In genomic region chr12:43336962-43337555, GRCh38 we compare ENCODE assay signal across 9 cellular contexts.
DNase-seq lines count a peak whose midpoint lies in the region; ATAC-seq, FAIRE-seq and TF ChIP-seq lines count a peak whose summit lies in the region.
"Had no signal": no experiment of that assay in that cellular context is flagged by ENCODE, and none has a peak within 500 bp of the region (broad histone marks: within the 10 kb centered on the region; RNA-seq: fewer than 3 reads in every experiment).

No MANE protein-coding gene starts in this region.

- no peaks in the 10 kb centered on the region for H3K9me3 ChIP-seq in Loucy (ENCODE audit: insufficient read depth, low read depth, low read length)
- H3K9me3 ChIP-seq in pancreas, result no peaks in the 10 kb centered on the region
- H3K9me3 ChIP-seq: SJSA1 had no signal

- intact Hi-C loops in pancreas (cut with DNase I), result no loop called here

- FAIRE-seq in pancreas (lab: Jason Lieb, UNC), result peak; percentile 89

- no peaks in the 10 kb centered on the region for H3F3A ChIP-seq in Loucy (ENCODE audit: low read depth)

- H3K79me2 ChIP-seq in Loucy (ENCODE audit: insufficient read depth, low read length), result no peaks in the 10 kb centered on the region

- POLR2A ChIA-PET in GM10248 (lab: Yijun Ruan, JAX), result no interaction called here

- H4K20me1 ChIP-seq in Loucy (ENCODE audit: insufficient read depth, low read length, poor library complexity, severe bottlenecking), result no peaks in the 10 kb centered on the region

- no peaks in the 10 kb centered on the region for H3K36me3 ChIP-seq in Loucy (ENCODE audit: insufficient read depth, low read length)
- H3K36me3 ChIP-seq in pancreas, result no peaks in the 10 kb centered on the region
- H3K36me3 ChIP-seq: SJSA1 had no signal

- H3K9ac ChIP-seq in Loucy (ENCODE audit: low read depth, low read length, poor library complexity, severe bottlenecking), result no peak overlapping the region

- H3K27me3 ChIP-seq in Loucy (ENCODE audit: insufficient read depth, low read length, poor library complexity, severe bottlenecking) (no peaks in the 10 kb centered on the region), pancreas (no peaks in the 10 kb centered on the region)
- H3K27me3 ChIP-seq: SJSA1 had no signal

- ATAC-seq in pancreas (peak in 3 of 4 donors; percentile 51 to 57 (median 56)), HG03354 (IDR thresholded peaks at IDR 0.05; ENCODE audit: poor library complexity, severe bottlenecking, unreplicated experiment) (no peak), GM18498 (IDR thresholded peaks at IDR 0.05; ENCODE audit: unreplicated experiment) (no peak)

- H3K27ac ChIP-seq in pancreas, result no peak overlapping the region
- H3K27ac ChIP-seq: SJSA1 had no signal

- H3K4me1 ChIP-seq in Loucy (ENCODE audit: insufficient read depth, low read length, poor library complexity, severe bottlenecking) (peaks cover 6% of the 10 kb centered on the region), pancreas (peaks cover 0 to 6% (median 0%) of the 10 kb centered on the region in 3 donors)

- H2AFZ ChIP-seq in Loucy (ENCODE audit: low read length), result peak overlapping the region; percentile 85; the same call in 1 of the 2 replicates

- TF ChIP-seq CTCF in GM10248 (IDR thresholded peaks at IDR 0.05; ENCODE audit: control extremely low read depth, extremely low read depth, low read depth, missing control alignments), result peak; percentile 28
- TF ChIP-seq CTCF in Loucy (conservative IDR thresholded peaks at IDR 0.05; ENCODE audit: low read length), result peak; percentile 67
- peak in 1 of 4 donors; percentile 25 for TF ChIP-seq CTCF in pancreas (IDR thresholded peaks at IDR 0.05)

- H3K4me3 ChIP-seq in Loucy (ENCODE audit: low read length, poor library complexity, severe bottlenecking) (no peak overlapping the region), pancreas (no peak overlapping the region)
- H3K4me3 ChIP-seq: SJSA1 had no signal

- no peak overlapping the region for H3K4me2 ChIP-seq in Loucy (ENCODE audit: low read depth, low read length, poor library complexity, severe bottlenecking)

- CTCF ChIA-PET in GM10248 (lab: Yijun Ruan, JAX), result interaction anchor here (1.0 to 2.6 kb wide), 7 partner anchors 8 to 89 kb away, joined by 3 to 12 read pairs (median 4); no protein-coding TSS in a partner anchor

- DNase-seq in GM10248 (ENCODE audit: extremely low spot score) (peak; percentile 10), cerebellar cortex (ENCODE audit: low spot score) (peak; percentile 17), pancreas (no peak), midbrain (lab: John Stamatoyannopoulos, UW) (no peak), DMS79 treated with DMSO at 0.1 percent for 48 hours (lab: John Stamatoyannopoulos, UW) (no peak)

- WGBS in pancreas, 2 donors, result 14 to 19% methylated on average over 1 of the region's 1 CpG

- no peaks in the 10 kb centered on the region for H3K9me2 ChIP-seq in Loucy (replicated peaks; ENCODE audit: low read depth, low read length)

Comparison
In these comparisons a context has a peak if more than half of its experiments do, and no peak if none do; other contexts are left out.
1. DNase-seq: peak in GM10248 (single experiment) and cerebellar cortex (single experiment); none in pancreas (0 of 6), midbrain (single experiment) and DMS79 treated with DMSO at 0.1 percent for 48 hours (single experiment).
2. ATAC-seq: peak in pancreas (3 of 4); none in HG03354 (single experiment) and GM18498 (single experiment).